Comparison of ENCODE assay signal across 27 cellular contexts in the genomic region with DNA sequence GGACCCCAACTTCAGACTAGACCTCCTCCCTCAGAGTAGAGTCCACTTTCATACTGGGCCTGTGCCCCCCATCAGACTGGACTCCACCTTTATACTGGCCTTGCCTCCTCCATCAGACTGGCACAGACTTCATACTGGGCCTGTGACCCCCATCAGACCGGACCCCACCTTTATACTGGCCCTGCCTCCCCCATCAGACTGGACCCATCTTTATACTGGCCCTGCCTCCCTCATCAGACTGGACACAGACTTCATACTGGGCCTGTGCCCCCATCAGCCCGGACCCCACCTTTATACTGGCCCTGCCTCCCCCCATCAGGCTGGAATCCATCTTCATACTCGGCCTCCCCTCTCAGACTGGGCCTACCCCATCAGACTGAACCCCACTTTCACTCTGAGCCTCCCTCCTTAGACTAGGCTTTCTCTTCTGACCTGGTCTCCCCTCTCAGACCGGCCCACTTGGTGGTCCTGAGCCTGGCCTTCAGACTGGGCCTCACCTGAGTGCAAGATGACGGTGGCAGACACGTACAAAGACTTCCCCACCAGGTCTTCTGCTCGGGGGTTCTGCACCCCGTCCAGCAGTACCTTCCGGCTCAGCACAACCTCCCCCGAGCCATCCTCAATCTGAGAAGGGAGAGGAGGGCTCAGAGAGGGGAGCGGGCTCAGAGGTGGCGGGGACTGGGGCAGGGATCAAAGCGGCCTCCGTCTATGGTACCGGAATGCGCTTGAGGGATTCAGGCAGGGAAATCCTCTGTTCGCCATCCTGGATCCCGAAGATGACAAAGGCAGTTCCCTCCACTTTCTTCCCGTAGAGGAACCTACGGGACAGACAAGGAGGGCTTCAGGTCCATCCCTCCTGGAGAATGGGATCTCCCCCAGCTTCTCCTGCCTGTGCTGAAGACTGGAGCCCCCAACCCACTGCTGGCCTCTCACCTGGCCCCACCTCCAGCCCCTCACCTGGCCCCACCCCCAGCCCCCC. TPM values are rescaled to one million over a fixed set of nuclear protein-coding genes. Genes with fewer than 3 reads are reported as not detected.
DNase-seq lines count a peak whose midpoint lies in the region; ATAC-seq, FAIRE-seq and TF ChIP-seq lines count a peak whose summit lies in the region.
"Had no signal": no experiment of that assay in that cellular context is flagged by ENCODE, and none has a peak within 500 bp of the region (broad histone marks: within the 10 kb centered on the region; RNA-seq: fewer than 3 reads in every experiment).

No MANE protein-coding gene starts in this region.

- H3K36me3 ChIP-seq in H1 (ENCODE audit: control insufficient read depth in 2 of 4, insufficient read depth in 4 of 4, low read length in 3 of 4) = no peaks in the 10 kb centered on the region; a peak in 1 of 8 replicates
- H3K36me3 ChIP-seq in neuronal stem cell (replicated peaks in 1 of 2; ENCODE audit: control insufficient read depth in 2 of 2, insufficient read depth in 2 of 2, low read length in 2 of 2) = no peaks in the 10 kb centered on the region
- H3K36me3 ChIP-seq: Peyer's patch, SJSA1 had no signal

- H4K20me1 ChIP-seq in H1 (replicated peaks in 1 of 2; ENCODE audit: control insufficient read depth in 1 of 2, insufficient read depth in 2 of 2, low read length in 2 of 2) = peaks cover 0 to 6% of the 10 kb centered on the region in 2 experiments

- H4K8ac ChIP-seq in H1 (ENCODE audit: extremely low read depth, insufficient read depth, low read length) (no peak overlapping the region), neuronal stem cell (ENCODE audit: low read depth, low read length) (no peak overlapping the region)

- no peak overlapping the region for H3K14ac ChIP-seq in H1 (ENCODE audit: insufficient read length)
- no peak overlapping the region for H3K14ac ChIP-seq in neuronal stem cell (ENCODE audit: low read length)

- H3K9ac ChIP-seq in H1 (replicated peaks in 1 of 4; ENCODE audit: extremely low read depth in 1 of 4, low read depth in 3 of 4, low read length in 3 of 4) (no peak overlapping the region), neuronal stem cell (ENCODE audit: low read depth, low read length, poor library complexity) (no peak overlapping the region)

- 0 out of 2 replicates have a peak overlapping the region, but pooled peaks have one; percentile 12 for H2BK12ac ChIP-seq in H1 (ENCODE audit: low read depth, low read length)
- no peak overlapping the region for H2BK12ac ChIP-seq in neuronal stem cell (ENCODE audit: low read length)

- no peak for TF ChIP-seq POLR2A in A549 (IDR thresholded peaks at IDR 0.05; ENCODE audit: low read length)
- no peak for TF ChIP-seq POLR2A in H1 (IDR thresholded peaks at IDR 0.05; ENCODE audit: control extremely low read depth in 1 of 2, low read depth in 2 of 2, low read length in 2 of 2)

- H3K27ac Mint-ChIP-seq in activated naive CD4-positive, alpha-beta T cell treated with anti-CD3 and anti-CD28 coated beads, Interleukin-2, amount 10 ng/mL, durations not matched to agents 7 days and 5 days = peak overlapping the region; percentile 25

- ATAC-seq in A549 = no peak
- ATAC-seq in HG02678 (IDR thresholded peaks at IDR 0.05; ENCODE audit: unreplicated experiment) = no peak

- H3K4me2 ChIP-seq in A549 = no peak overlapping the region
- H3K4me2 ChIP-seq in H1 (ENCODE audit: insufficient read depth in 1 of 2, low read depth in 2 of 2, low read length in 2 of 2) = no peak overlapping the region
- H3K4me2 ChIP-seq in neuronal stem cell (ENCODE audit: insufficient read depth, low read length, poor library complexity, severe bottlenecking) = no peak overlapping the region

- TF ChIP-seq RAD21 in A549 (conservative IDR thresholded peaks at IDR 0.05 in 1 of 2, IDR thresholded peaks at IDR 0.05 in 1 of 2) (no peak), H1 (IDR thresholded peaks at IDR 0.05 in 1 of 2, conservative IDR thresholded peaks at IDR 0.05 in 1 of 2; ENCODE audit: low read depth in 2 of 2, low read length in 2 of 2) (no peak)

- H3K4me1 Mint-ChIP-seq in activated naive CD4-positive, alpha-beta T cell treated with anti-CD3 and anti-CD28 coated beads, Interleukin-2, amount 10 ng/mL, durations not matched to agents 7 days and 5 days = peaks cover 9% of the 10 kb centered on the region

- H3K4me1 ChIP-seq in A549 (no peaks in the 10 kb centered on the region), H1 (replicated peaks in 1 of 4; ENCODE audit: control insufficient read depth in 3 of 4, insufficient read depth in 4 of 4, low read length in 3 of 4) (peaks cover 0 to 14% (median 4%) of the 10 kb centered on the region in 4 experiments; a peak in 6 of 7 replicates), neuronal stem cell (ENCODE audit: control insufficient read depth in 2 of 2, insufficient read depth in 1 of 2, low read depth in 1 of 2, low read length in 2 of 2) (no peaks in the 10 kb centered on the region)
- H3K4me1 ChIP-seq: Peyer's patch, SJSA1 had no signal

- H3K23me2 ChIP-seq in H1 (ENCODE audit: low read depth, low read length) = peaks cover 14% of the 10 kb centered on the region

- no peaks in the 10 kb centered on the region; a peak in 1 of 4 replicates for H3K79me2 ChIP-seq in H1 (ENCODE audit: control insufficient read depth in 1 of 2, insufficient read depth in 2 of 2, low read length in 2 of 2)

- no peak overlapping the region for H3K4ac ChIP-seq in H1 (replicated peaks; ENCODE audit: insufficient read length, low read depth, low read length)
- H3K4ac ChIP-seq in neuronal stem cell (ENCODE audit: low read length) = no peak overlapping the region

- H3K23ac ChIP-seq in H1 (ENCODE audit: insufficient read length) = no peak overlapping the region
- H3K23ac ChIP-seq in neuronal stem cell (ENCODE audit: low read depth, low read length, poor library complexity) = no peak overlapping the region

- CTCF ChIA-PET in activated naive CD4-positive, alpha-beta T cell treated with anti-CD3 and anti-CD28 coated beads, Interleukin-2, amount 10 ng/mL, durations not matched to agents 7 days and 5 days (lab: Charles Lee) = no interaction called here
- CTCF ChIA-PET in A549 (lab: Yijun Ruan, JAX) (interaction anchor here (1.7 kb wide), 1 partner anchor 9 kb away, joined by 5 read pairs; no protein-coding TSS in a partner anchor), H1 (lab: Charles Lee; ENCODE audit: partially characterized antibody) (interaction anchor here (1.2 kb wide), 1 partner anchor 24 kb away, joined by 3 read pairs; a partner anchor contains a TSS)

- H3K27me3 ChIP-seq in H1 (replicated peaks in 1 of 4; ENCODE audit: control insufficient read depth in 3 of 4, extremely low read depth in 1 of 4, insufficient read depth in 3 of 4, low read length in 3 of 4) = peaks cover 0 to 22% (median 18%) of the 10 kb centered on the region in 4 experiments; a peak in 6 of 7 replicates
- peaks cover 0 to 41% (median 33%) of the 10 kb centered on the region in 3 experiments for H3K27me3 ChIP-seq in neuronal stem cell (ENCODE audit: control insufficient read depth in 3 of 3, insufficient read depth in 3 of 3, low read depth in 1 of 3, low read length in 3 of 3)
- H3K27me3 ChIP-seq: Peyer's patch had no signal

- H4K91ac ChIP-seq in H1 (replicated peaks; ENCODE audit: insufficient read length, low read length) (no peak overlapping the region), neuronal stem cell (ENCODE audit: low read depth, low read length, poor library complexity) (no peak overlapping the region)

- H3K4me3 ChIP-seq in A549 = no peak overlapping the region
- no peak overlapping the region for H3K4me3 ChIP-seq in H1 (ENCODE audit: extremely low read depth in 1 of 4, insufficient read depth in 2 of 4, low read depth in 3 of 4, low read length in 4 of 4)
- no peak overlapping the region for H3K4me3 ChIP-seq in neuronal stem cell (ENCODE audit: low read length in 2 of 2)
- H3K4me3 ChIP-seq: Peyer's patch, SJSA1 had no signal

- H3K36me3 Mint-ChIP-seq in activated naive CD4-positive, alpha-beta T cell treated with anti-CD3 and anti-CD28 coated beads, Interleukin-2, amount 10 ng/mL, durations not matched to agents 7 days and 5 days = peaks cover 3% of the 10 kb centered on the region
- H3K36me3 Mint-ChIP-seq: CD8-positive, alpha-beta memory T cell had no signal

- no peak for TF ChIP-seq CTCF in A549 (IDR thresholded peaks at IDR 0.05)
- no peak for TF ChIP-seq CTCF in H1 (IDR thresholded peaks at IDR 0.05; ENCODE audit: control extremely low read depth in 1 of 3, insufficient read depth in 1 of 3, low read depth in 1 of 3, low read length in 3 of 3)

- H3K9me3 Mint-ChIP-seq in activated naive CD4-positive, alpha-beta T cell treated with anti-CD3 and anti-CD28 coated beads, Interleukin-2, amount 10 ng/mL, durations not matched to agents 7 days and 5 days = peaks cover 6% of the 10 kb centered on the region
- H3K9me3 Mint-ChIP-seq: CD8-positive, alpha-beta memory T cell had no signal

- DNase-seq in activated naive CD4-positive, alpha-beta T cell treated with anti-CD3 and anti-CD28 coated beads, Interleukin-2, amount 10 ng/mL, durations not matched to agents 7 days and 5 days = no peak
- no peak for DNase-seq in activated naive CD4-positive, alpha-beta T cell treated with Interleukin-2 at 50 U/mL for 16 hours
- DNase-seq in A549 (ENCODE audit: low read depth in 1 of 2, low spot score in 1 of 2) = no peak
- DNase-seq in H1 (ENCODE audit: low read depth in 1 of 2, low spot score in 2 of 2) = no peak
- DNase-seq in neuronal stem cell (ENCODE audit: low spot score) = no peak
- no peak for DNase-seq in NCI-H524 (lab: John Stamatoyannopoulos, UW)
- DNase-seq: 8988T; AML-193; C1 segment of cervical spinal cord; Calu3; CD8-positive, alpha-beta memory T cell; Kasumi-1; NCI-H1694; NCI-H2081; NCI-H2171; NCI-H345; NCI-H524 treated with DMSO at 0.1 percent for 48 hours; Peyer's patch had no signal

- H2BK5ac ChIP-seq in H1 (ENCODE audit: low read depth, low read length) (no peak overlapping the region), neuronal stem cell (ENCODE audit: low read length) (no peak overlapping the region)

- no peaks in the 10 kb centered on the region for H3K79me1 ChIP-seq in H1 (ENCODE audit: low read depth, low read length)
- peaks cover 3% of the 10 kb centered on the region for H3K79me1 ChIP-seq in neuronal stem cell (ENCODE audit: low read depth, low read length)

- FAIRE-seq in A549 (lab: Jason Lieb, UNC) = no peak
- FAIRE-seq in H1 (lab: Jason Lieb, UNC) = no peak
- FAIRE-seq: G401.6, GM19239 had no signal

- H2AK5ac ChIP-seq in H1 (ENCODE audit: low read depth, low read length) = no peak overlapping the region
- H2AK5ac ChIP-seq in neuronal stem cell (ENCODE audit: low read depth, low read length) = no peak overlapping the region

- H2BK20ac ChIP-seq in H1 (ENCODE audit: low read length) = no peak overlapping the region

- H2BK120ac ChIP-seq in H1 (replicated peaks; ENCODE audit: low read depth, low read length) (no peak overlapping the region), neuronal stem cell (ENCODE audit: low read depth, low read length) (peak overlapping the region; percentile 50)

- H2BK15ac ChIP-seq in H1 (ENCODE audit: low read length) (no peak overlapping the region), neuronal stem cell (ENCODE audit: low read length) (no peak overlapping the region)

- 74% methylated on average over 13 of the region's 20 CpGs for WGBS in A549 (ENCODE audit: missing lambda C conversion rate)
- 85% methylated on average over 11 of the region's 20 CpGs; no CpG with 5 or more reads in 1 of the 2 experiments for WGBS in H1 (ENCODE audit: extremely low coverage in 1 of 2, insufficient coverage in 1 of 2, insufficient read length in 1 of 2, insufficient replicate concordance in 2 of 2, low coverage in 1 of 2, low lambda C conversion rate in 2 of 2, missing lambda C conversion rate in 1 of 2), 2 experiments
- WGBS in neuronal stem cell (ENCODE audit: extremely low coverage in 2 of 2, insufficient read length in 2 of 2, insufficient replicate concordance in 1 of 2), 2 donors = no CpG with 5 or more reads among the region's 20 CpGs

- H4K5ac ChIP-seq in H1 (ENCODE audit: insufficient read length, low read depth, low read length) = no peak overlapping the region

- H3K27ac ChIP-seq in A549 (no peak overlapping the region), H1 (ENCODE audit: low read depth, low read length) (no peak overlapping the region), neuronal stem cell (replicated peaks; ENCODE audit: low read length) (no peak overlapping the region)
- H3K27ac ChIP-seq: Peyer's patch, SJSA1 had no signal

- H3K4me3 Mint-ChIP-seq in activated naive CD4-positive, alpha-beta T cell treated with anti-CD3 and anti-CD28 coated beads, Interleukin-2, amount 10 ng/mL, durations not matched to agents 7 days and 5 days = no peak overlapping the region
- H3K4me3 Mint-ChIP-seq: CD8-positive, alpha-beta memory T cell had no signal

- POLR2A ChIA-PET in A549 (lab: Yijun Ruan, JAX) = no interaction called here
- POLR2A ChIA-PET in H1 (lab: Charles Lee; ENCODE audit: partially characterized antibody) = no interaction called here

- H3K9me3 ChIP-seq in A549 (no peaks in the 10 kb centered on the region), H1 (ENCODE audit: insufficient read depth in 2 of 2, low read depth in 1 of 2, low read length in 1 of 2) (no peaks in the 10 kb centered on the region), neuronal stem cell (replicated peaks in 1 of 2; ENCODE audit: control insufficient read depth in 2 of 2, insufficient read depth in 1 of 2, low read depth in 1 of 2, low read length in 2 of 2) (peaks cover 0 to 8% of the 10 kb centered on the region in 2 donors)
- H3K9me3 ChIP-seq: Peyer's patch had no signal

- H3K18ac ChIP-seq in H1 (ENCODE audit: extremely low read depth, low read length) (no peak overlapping the region), neuronal stem cell (ENCODE audit: low read length) (no peak overlapping the region)

- no peak overlapping the region for H2AFZ ChIP-seq in H1 (ENCODE audit: low read length)
- H2AFZ ChIP-seq in neuronal stem cell (ENCODE audit: low read length) = no peak overlapping the region

- H3K56ac ChIP-seq in H1 (replicated peaks; ENCODE audit: insufficient read length, low read depth, low read length) = no peak overlapping the region

- H3K27me3 Mint-ChIP-seq in activated naive CD4-positive, alpha-beta T cell treated with anti-CD3 and anti-CD28 coated beads, Interleukin-2, amount 10 ng/mL, durations not matched to agents 7 days and 5 days = peaks cover 76% of the 10 kb centered on the region

- TF ChIP-seq EP300 in A549 (IDR thresholded peaks at IDR 0.05) (no peak), H1 (IDR thresholded peaks at IDR 0.05; ENCODE audit: borderline replicate concordance in 1 of 2, low read depth in 2 of 2, low read length in 2 of 2) (no peak)

RNA-seq across cellular contexts. Expression of a gene that starts 7.5 kb away (rescaled TPM):
- polyA plus RNA-seq in A549 (2011; rRNA removed) (45.4 and 93.9 TPM in 2 replicates), A549 (2017; fragmentation: RNase III; extraction: RNeasy Plus Mini Kit Qiagen cat#74134 plus additional on column Dnase treatment) (70.9 to 87.8 TPM (median 81.1 TPM) in 3 replicates), H1 (2011; rRNA removed) (12.8 and 16.6 TPM in 2 replicates)
- 12.9 and 13.5 TPM in 2 replicates for polyA plus RNA-seq in A549 (2012; cell fraction: cytosol; rRNA removed)
- 38.8 and 39.7 TPM in 2 replicates for polyA plus RNA-seq in A549 (2012; cell fraction: nucleus; rRNA removed)
- 132 and 172 TPM in 2 replicates for polyA minus RNA-seq in A549 (2011; rRNA and poly(A)+ RNA removed)
- 4.2 and 6.4 TPM in 2 replicates for total RNA-seq in H1 (2021; fragmentation: NEBNext Ultra II Directional; extraction: Animal tissue kit (Norgen Biotek cat#: 25700))
- 16.0 TPM for polyA plus RNA-seq in H1 (2011; cell fraction: cytosol; rRNA removed)
- polyA plus RNA-seq in H1 (2011; cell fraction: nucleus; rRNA removed) = 34.2 TPM
- polyA plus RNA-seq in H1 (2012, experiment 1 of 2) = 11.3 to 16.8 TPM (median 13.0 TPM) in 4 replicates
- 13.6 TPM for polyA plus RNA-seq in H1 (2012, experiment 2 of 2)
- polyA plus RNA-seq in H1 (2013, experiment 1 of 2) = 22.5 TPM
- 24.4 TPM for polyA plus RNA-seq in H1 (2013, experiment 2 of 2)
- 16.2 and 28.8 TPM in 2 replicates for polyA minus RNA-seq in H1 (2011; rRNA and poly(A)+ RNA removed)
- polyA minus RNA-seq in H1 (2011; cell fraction: cytosol; rRNA and poly(A)+ RNA removed) = 31.9 TPM
- polyA minus RNA-seq in H1 (2011; cell fraction: nucleus; rRNA and poly(A)+ RNA removed) = 33.2 TPM
- 0.21 TPM for polyA plus RNA-seq in neuronal stem cell (2013, experiment 1 of 2)
- polyA plus RNA-seq in neuronal stem cell (2013, experiment 2 of 2) = 0.64 TPM
- total RNA-seq: SJSA1 had no signal
- polyA plus RNA-seq: CD8-positive, alpha-beta memory T cell; IgD-negative memory B cell had no signal

RNA-seq across cellular contexts. Expression of a gene that starts 24.4 kb away (rescaled TPM):
- polyA plus RNA-seq in A549 (2011; rRNA removed) = 50.2 and 69.4 TPM in 2 replicates
- polyA plus RNA-seq in A549 (2012; cell fraction: cytosol; rRNA removed) = 41.9 and 44.2 TPM in 2 replicates
- polyA plus RNA-seq in A549 (2012; cell fraction: nucleus; rRNA removed) = 87.5 and 87.8 TPM in 2 replicates
- polyA plus RNA-seq in A549 (2017; fragmentation: RNase III; extraction: RNeasy Plus Mini Kit Qiagen cat#74134 plus additional on column Dnase treatment) = 35.4 to 42.1 TPM (median 36.4 TPM) in 3 replicates
- polyA minus RNA-seq in A549 (2011; rRNA and poly(A)+ RNA removed) = 66.1 and 88.8 TPM in 2 replicates
- 34.9 and 35.3 TPM in 2 replicates for total RNA-seq in H1 (2021; fragmentation: NEBNext Ultra II Directional; extraction: Animal tissue kit (Norgen Biotek cat#: 25700))
- 46.0 and 63.9 TPM in 2 replicates for polyA plus RNA-seq in H1 (2011; rRNA removed)
- 52.1 TPM for polyA plus RNA-seq in H1 (2011; cell fraction: cytosol; rRNA removed)
- polyA plus RNA-seq in H1 (2011; cell fraction: nucleus; rRNA removed) = 160 TPM
- 35.3 to 46.7 TPM (median 38.7 TPM) in 4 replicates for polyA plus RNA-seq in H1 (2012, experiment 1 of 2)
- polyA plus RNA-seq in H1 (2012, experiment 2 of 2) = 36.3 TPM
- 47.8 TPM for polyA plus RNA-seq in H1 (2013, experiment 1 of 2)
- 49.9 TPM for polyA plus RNA-seq in H1 (2013, experiment 2 of 2)
- polyA minus RNA-seq in H1 (2011; rRNA and poly(A)+ RNA removed) = 30.4 and 47.5 TPM in 2 replicates
- 15.0 TPM for polyA minus RNA-seq in H1 (2011; cell fraction: cytosol; rRNA and poly(A)+ RNA removed)
- 23.3 TPM for polyA minus RNA-seq in H1 (2011; cell fraction: nucleus; rRNA and poly(A)+ RNA removed)
- 54.3 TPM for polyA plus RNA-seq in neuronal stem cell (2013, experiment 1 of 2)
- 53.1 TPM for polyA plus RNA-seq in neuronal stem cell (2013, experiment 2 of 2)

RNA-seq across cellular contexts. Expression of a gene that starts 26.5 kb away (rescaled TPM):
- 30.7 and 39.2 TPM in 2 replicates for polyA plus RNA-seq in A549 (2011; rRNA removed)
- 50.2 and 50.3 TPM in 2 replicates for polyA plus RNA-seq in A549 (2012; cell fraction: cytosol; rRNA removed)
- 84.6 and 89.9 TPM in 2 replicates for polyA plus RNA-seq in A549 (2012; cell fraction: nucleus; rRNA removed)
- polyA plus RNA-seq in A549 (2017; fragmentation: RNase III; extraction: RNeasy Plus Mini Kit Qiagen cat#74134 plus additional on column Dnase treatment) = 52.8 to 61.0 TPM (median 60.9 TPM) in 3 replicates
- polyA minus RNA-seq in A549 (2011; rRNA and poly(A)+ RNA removed) = 22.6 and 24.5 TPM in 2 replicates
- total RNA-seq in H1 (2021; fragmentation: NEBNext Ultra II Directional; extraction: Animal tissue kit (Norgen Biotek cat#: 25700)) = 69.3 and 69.5 TPM in 2 replicates
- polyA plus RNA-seq in H1 (2011; rRNA removed) = 27.8 and 38.0 TPM in 2 replicates
- 46.0 TPM for polyA plus RNA-seq in H1 (2011; cell fraction: cytosol; rRNA removed)
- 69.9 TPM for polyA plus RNA-seq in H1 (2011; cell fraction: nucleus; rRNA removed)
- polyA plus RNA-seq in H1 (2012, experiment 1 of 2) = 66.1 to 83.1 TPM (median 77.4 TPM) in 4 replicates
- polyA plus RNA-seq in H1 (2012, experiment 2 of 2) = 58.7 TPM
- polyA plus RNA-seq in H1 (2013, experiment 1 of 2) = 63.3 TPM
- polyA plus RNA-seq in H1 (2013, experiment 2 of 2) = 64.1 TPM
- polyA minus RNA-seq in H1 (2011; rRNA and poly(A)+ RNA removed) = 23.1 and 26.9 TPM in 2 replicates
- 28.1 TPM for polyA minus RNA-seq in H1 (2011; cell fraction: cytosol; rRNA and poly(A)+ RNA removed)
- 24.9 TPM for polyA minus RNA-seq in H1 (2011; cell fraction: nucleus; rRNA and poly(A)+ RNA removed)
- polyA plus RNA-seq in neuronal stem cell (2013, experiment 1 of 2) = 49.7 TPM
- 50.0 TPM for polyA plus RNA-seq in neuronal stem cell (2013, experiment 2 of 2)

RNA-seq across cellular contexts. Expression of a gene that starts 43.0 kb away (rescaled TPM):
- polyA plus RNA-seq in A549 (2011; rRNA removed) (0.12 and 0.25 TPM in 2 replicates), A549 (2017; fragmentation: RNase III; extraction: RNeasy Plus Mini Kit Qiagen cat#74134 plus additional on column Dnase treatment) (0.40 to 0.49 TPM (median 0.46 TPM) in 3 replicates), H1 (2011; rRNA removed) (0.03 TPM in 1 of 2 replicates, not detected in the other)
- 0.01 TPM in 2 replicates for polyA plus RNA-seq in A549 (2012; cell fraction: cytosol; rRNA removed)
- 0.29 and 0.66 TPM in 2 replicates for polyA plus RNA-seq in A549 (2012; cell fraction: nucleus; rRNA removed)
- polyA minus RNA-seq in A549 (2011; rRNA and poly(A)+ RNA removed) = not detected in 2 replicates
- not detected in 2 replicates for total RNA-seq in H1 (2021; fragmentation: NEBNext Ultra II Directional; extraction: Animal tissue kit (Norgen Biotek cat#: 25700))
- polyA plus RNA-seq in H1 (2011; cell fraction: cytosol; rRNA removed) = 0.03 TPM
- not detected for polyA plus RNA-seq in H1 (2011; cell fraction: nucleus; rRNA removed)
- polyA plus RNA-seq in H1 (2012, experiment 1 of 2) = 0.06 TPM in 1 of 4 replicates, not detected in the others
- not detected for polyA plus RNA-seq in H1 (2012, experiment 2 of 2)
- 0.02 TPM for polyA plus RNA-seq in H1 (2013, experiment 1 of 2)
- not detected for polyA plus RNA-seq in H1 (2013, experiment 2 of 2)
- polyA minus RNA-seq in H1 (2011; rRNA and poly(A)+ RNA removed) = not detected in 2 replicates
- not detected for polyA minus RNA-seq in H1 (2011; cell fraction: cytosol; rRNA and poly(A)+ RNA removed)
- not detected for polyA minus RNA-seq in H1 (2011; cell fraction: nucleus; rRNA and poly(A)+ RNA removed)
- not detected for polyA plus RNA-seq in neuronal stem cell (2013, experiment 1 of 2)
- polyA plus RNA-seq in neuronal stem cell (2013, experiment 2 of 2) = under 0.01 TPM
- total RNA-seq: Daoy, OCI-LY7, SJSA1 had no signal
- polyA plus RNA-seq: AG04450 had no signal

RNA-seq across cellular contexts. Expression of a gene that starts 54.3 kb away (rescaled TPM):
- 6.5 and 6.7 TPM in 2 replicates for polyA plus RNA-seq in A549 (2011; rRNA removed)
- 12.1 and 15.6 TPM in 2 replicates for polyA plus RNA-seq in A549 (2012; cell fraction: cytosol; rRNA removed)
- 31.6 and 41.7 TPM in 2 replicates for polyA plus RNA-seq in A549 (2012; cell fraction: nucleus; rRNA removed)
- polyA plus RNA-seq in A549 (2017; fragmentation: RNase III; extraction: RNeasy Plus Mini Kit Qiagen cat#74134 plus additional on column Dnase treatment) = 9.3 to 11.4 TPM (median 10.0 TPM) in 3 replicates
- 7.8 and 8.7 TPM in 2 replicates for polyA minus RNA-seq in A549 (2011; rRNA and poly(A)+ RNA removed)
- 20.0 and 22.1 TPM in 2 replicates for total RNA-seq in H1 (2021; fragmentation: NEBNext Ultra II Directional; extraction: Animal tissue kit (Norgen Biotek cat#: 25700))
- polyA plus RNA-seq in H1 (2011; rRNA removed) = 14.5 and 22.8 TPM in 2 replicates
- 18.8 TPM for polyA plus RNA-seq in H1 (2011; cell fraction: cytosol; rRNA removed)
- 34.1 TPM for polyA plus RNA-seq in H1 (2011; cell fraction: nucleus; rRNA removed)
- 12.6 to 18.8 TPM (median 17.6 TPM) in 4 replicates for polyA plus RNA-seq in H1 (2012, experiment 1 of 2)
- 15.0 TPM for polyA plus RNA-seq in H1 (2012, experiment 2 of 2)
- polyA plus RNA-seq in H1 (2013, experiment 1 of 2) = 32.0 TPM
- 29.0 TPM for polyA plus RNA-seq in H1 (2013, experiment 2 of 2)
- 6.1 and 7.2 TPM in 2 replicates for polyA minus RNA-seq in H1 (2011; rRNA and poly(A)+ RNA removed)
- 9.0 TPM for polyA minus RNA-seq in H1 (2011; cell fraction: cytosol; rRNA and poly(A)+ RNA removed)
- 11.2 TPM for polyA minus RNA-seq in H1 (2011; cell fraction: nucleus; rRNA and poly(A)+ RNA removed)
- polyA plus RNA-seq in neuronal stem cell (2013, experiment 1 of 2) = 0.18 TPM
- 0.14 TPM for polyA plus RNA-seq in neuronal stem cell (2013, experiment 2 of 2)
- total RNA-seq: H4, SJSA1 had no signal
- polyA plus RNA-seq: AG04450 had no signal
